Comparison of ENCODE assay signal across 1 cellular context in the genomic region with DNA sequence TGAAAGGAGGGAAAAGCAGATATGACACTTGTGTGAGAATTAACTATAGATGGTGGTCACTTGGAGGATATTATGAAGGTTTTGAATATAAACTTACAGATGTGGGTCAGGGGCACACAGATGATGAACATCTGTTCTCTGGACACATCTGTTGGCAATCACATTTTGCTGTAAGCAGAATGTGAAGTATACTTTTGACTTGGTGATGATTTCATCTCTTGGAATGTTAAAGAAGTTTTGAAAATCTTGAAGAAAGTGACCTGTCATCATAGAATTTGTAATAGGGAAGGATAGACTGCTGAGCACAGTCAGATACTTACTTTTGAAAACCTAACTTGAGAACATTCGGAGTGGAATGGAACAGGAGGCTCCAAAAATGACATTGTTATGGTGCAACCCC.
TF ChIP-seq lines count a peak whose summit lies in the region.

No MANE protein-coding gene starts in this region.

TF ChIP-seq in HepG2, 621 proteins besides CTCF, POLR2A, EP300 and RAD21:
- no peak for TF ChIP-seq ZNF143 (CRISPR knock-in tag; IDR thresholded peaks at IDR 0.05)
TF ChIP-seq in HepG2: peak in this region for 0.
